ENCODE assay signal across 33 cellular contexts in the genomic region with DNA sequence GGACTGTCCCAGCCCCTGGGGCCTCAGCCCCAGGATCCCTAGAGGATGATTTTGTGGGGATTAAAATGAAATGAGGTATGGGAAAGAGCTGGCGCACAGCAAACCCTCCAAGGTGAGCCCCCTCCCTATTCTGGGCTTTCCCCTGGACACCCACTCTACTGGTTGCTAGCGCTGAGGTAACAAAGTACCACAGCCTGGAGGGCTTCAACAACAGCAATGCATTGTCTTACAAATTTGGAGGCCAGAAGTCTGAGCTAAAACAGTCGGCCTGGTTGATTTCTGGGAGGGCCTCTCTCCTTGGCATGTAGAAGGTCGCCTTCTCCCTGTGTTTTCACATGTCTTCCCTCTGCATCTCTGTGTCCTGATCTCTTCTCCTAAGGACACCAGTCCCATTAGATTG.
"Had no signal": no experiment of that assay in that cellular context is flagged by ENCODE, and none has a peak within 500 bp of the region (broad histone marks: within the 10 kb centered on the region; RNA-seq: fewer than 3 reads in every experiment).

No MANE protein-coding gene starts in this region.

- H3K27me3 Mint-ChIP-seq: activated CD4-positive, alpha-beta T cell treated with anti-CD3 and anti-CD28 coated beads, Interleukin-2, amount 10 ng/mL, durations not matched to agents 7 days and 5 days; activated naive CD4-positive, alpha-beta T cell treated with anti-CD3 and anti-CD28 coated beads, Interleukin-2, amount 10 ng/mL, durations not matched to agents 7 days and 5 days; activated naive CD8-positive, alpha-beta T cell treated with anti-CD3 and anti-CD28 coated beads, Interleukin-2, amount 10 ng/mL, durations not matched to agents 7 days and 5 days; brain had no signal

- H3K27ac Mint-ChIP-seq: activated CD4-positive, alpha-beta memory T cell treated with anti-CD3 and anti-CD28 coated beads, Interleukin-2, amount 10 ng/mL, durations not matched to agents 7 days and 5 days; activated CD4-positive, alpha-beta T cell treated with anti-CD3 and anti-CD28 coated beads, Interleukin-2, amount 10 ng/mL, durations not matched to agents 7 days and 5 days; activated naive CD4-positive, alpha-beta T cell treated with anti-CD3 and anti-CD28 coated beads, Interleukin-2, amount 10 ng/mL, durations not matched to agents 7 days and 5 days; activated naive CD8-positive, alpha-beta T cell treated with anti-CD3 and anti-CD28 coated beads, Interleukin-2, amount 10 ng/mL, durations not matched to agents 7 days and 5 days; activated T-cell treated with anti-CD3 and anti-CD28 coated beads, Interleukin-2, amount 50 U/mL, for 24 hours; activated T-cell treated with anti-CD3 and anti-CD28 coated beads, Interleukin-2, amount 50 U/mL, for 72 hours; T-helper 1 cell treated with Interleukin-12 subunit alpha and Interleukin-12 subunit beta and Interleukin-4 antibody, amounts not matched to agents 30 μg/mL and 1 μg/mL, for 36 hours had no signal

- DNase-seq: activated CD4-positive, alpha-beta memory T cell treated with anti-CD3 and anti-CD28 coated beads, Interleukin-2, amount 10 ng/mL, durations not matched to agents 7 days and 5 days; activated CD4-positive, alpha-beta T cell treated with anti-CD3 and anti-CD28 coated beads for 1 hour; activated CD4-positive, alpha-beta T cell treated with anti-CD3 and anti-CD28 coated beads for 4 hours; activated CD4-positive, alpha-beta T cell treated with anti-CD3 and anti-CD28 coated beads, Interleukin-2, amount 10 ng/mL, durations not matched to agents 7 days and 5 days; activated CD4-positive, alpha-beta T cell treated with anti-CD3 and anti-CD28 coated beads, Interleukin-2, amount 50 U/mL, for 4 hours; activated CD4-positive, CD25-positive, alpha-beta regulatory T cell; activated CD8-positive, alpha-beta memory T cell treated with anti-CD3 and anti-CD28 coated beads, Interleukin-2, amount 50 U/mL, for 48 hours; activated gamma-delta T cell; activated naive CD4-positive, alpha-beta T cell; activated naive CD4-positive, alpha-beta T cell treated with anti-CD3 and anti-CD28 coated beads, Interleukin-2, amount 10 ng/mL, durations not matched to agents 7 days and 5 days; activated naive CD8-positive, alpha-beta T cell treated with anti-CD3 and anti-CD28 coated beads, Interleukin-2, amount 10 ng/mL, durations not matched to agents 7 days and 5 days; activated T-cell treated with anti-CD3 and anti-CD28 coated beads for 4 hours; activated T-cell treated with anti-CD3 and anti-CD28 coated beads, Interleukin-2, amount 50 U/mL, for 24 hours; activated T-cell treated with anti-CD3 and anti-CD28 coated beads, Interleukin-2, amount 50 U/mL, for 72 hours; central memory CD4-positive, alpha-beta T cell; cerebellar nuclear complex; colonic mucosa; effector CD8-positive, alpha-beta T cell; esophagus squamous epithelium; foreskin melanocyte; heart right ventricle; T1000; WERI-Rb-1 had no signal

- H3K4me1 Mint-ChIP-seq: activated CD4-positive, alpha-beta memory T cell treated with anti-CD3 and anti-CD28 coated beads, Interleukin-2, amount 10 ng/mL, durations not matched to agents 7 days and 5 days; activated CD4-positive, alpha-beta T cell treated with anti-CD3 and anti-CD28 coated beads, Interleukin-2, amount 10 ng/mL, durations not matched to agents 7 days and 5 days; activated naive CD4-positive, alpha-beta T cell treated with anti-CD3 and anti-CD28 coated beads, Interleukin-2, amount 10 ng/mL, durations not matched to agents 7 days and 5 days; activated naive CD8-positive, alpha-beta T cell treated with anti-CD3 and anti-CD28 coated beads, Interleukin-2, amount 10 ng/mL, durations not matched to agents 7 days and 5 days had no signal

- ATAC-seq: activated naive CD4-positive, alpha-beta T cell treated with anti-CD3 and anti-CD28 coated beads, Interleukin-2, amount 50 U/mL, for 72 hours; activated T-cell treated with anti-CD3 and anti-CD28 coated beads, Interleukin-2, amount 50 U/mL, for 72 hours; gastroesophageal sphincter had no signal

- H3K36me3 ChIP-seq: ascending aorta, breast epithelium, cardiac muscle cell, colonic mucosa, esophagus squamous epithelium, gastroesophageal sphincter, heart right ventricle, WERI-Rb-1 had no signal

- H3K9me3 Mint-ChIP-seq: activated CD4-positive, alpha-beta memory T cell treated with anti-CD3 and anti-CD28 coated beads, Interleukin-2, amount 10 ng/mL, durations not matched to agents 7 days and 5 days; activated CD4-positive, alpha-beta T cell treated with anti-CD3 and anti-CD28 coated beads, Interleukin-2, amount 10 ng/mL, durations not matched to agents 7 days and 5 days; activated naive CD8-positive, alpha-beta T cell treated with anti-CD3 and anti-CD28 coated beads, Interleukin-2, amount 10 ng/mL, durations not matched to agents 7 days and 5 days; activated T-cell treated with anti-CD3 and anti-CD28 coated beads, Interleukin-2, amount 50 U/mL, for 24 hours; brain; T-helper 1 cell treated with Interleukin-12 subunit alpha and Interleukin-12 subunit beta and Interleukin-4 antibody, amounts not matched to agents 30 μg/mL and 1 μg/mL, for 36 hours had no signal

- FAIRE-seq: endometrium, endothelial cell of umbilical vein had no signal

- H3K27me3 ChIP-seq: ascending aorta, cardiac muscle cell, colonic mucosa, esophagus squamous epithelium, heart right ventricle had no signal

- H3K27ac ChIP-seq: ascending aorta, breast epithelium, cardiac muscle cell, colonic mucosa, epithelial cell of prostate, esophagus squamous epithelium, gastroesophageal sphincter, heart right ventricle, WERI-Rb-1 had no signal

- H3K4me3 Mint-ChIP-seq: activated CD4-positive, alpha-beta memory T cell treated with anti-CD3 and anti-CD28 coated beads, Interleukin-2, amount 10 ng/mL, durations not matched to agents 7 days and 5 days; activated CD4-positive, alpha-beta T cell treated with anti-CD3 and anti-CD28 coated beads, Interleukin-2, amount 10 ng/mL, durations not matched to agents 7 days and 5 days; activated naive CD4-positive, alpha-beta T cell treated with anti-CD3 and anti-CD28 coated beads, Interleukin-2, amount 10 ng/mL, durations not matched to agents 7 days and 5 days; activated naive CD8-positive, alpha-beta T cell treated with anti-CD3 and anti-CD28 coated beads, Interleukin-2, amount 10 ng/mL, durations not matched to agents 7 days and 5 days; activated T-cell treated with anti-CD3 and anti-CD28 coated beads, Interleukin-2, amount 50 U/mL, for 24 hours; activated T-cell treated with anti-CD3 and anti-CD28 coated beads, Interleukin-2, amount 50 U/mL, for 72 hours; brain; T-helper 1 cell treated with Interleukin-12 subunit alpha and Interleukin-12 subunit beta and Interleukin-4 antibody, amounts not matched to agents 30 μg/mL and 1 μg/mL, for 36 hours had no signal

- H3K9me3 ChIP-seq: ascending aorta, breast epithelium, colonic mucosa, esophagus squamous epithelium, gastroesophageal sphincter, heart right ventricle had no signal

- H3K4me1 ChIP-seq: ascending aorta, breast epithelium, colonic mucosa, esophagus squamous epithelium, gastroesophageal sphincter had no signal

- H3K4me3 ChIP-seq: ascending aorta, breast epithelium, cardiac muscle cell, colonic mucosa, esophagus squamous epithelium, gastroesophageal sphincter, heart right ventricle had no signal

- H3K36me3 Mint-ChIP-seq: activated naive CD4-positive, alpha-beta T cell treated with anti-CD3 and anti-CD28 coated beads, Interleukin-2, amount 10 ng/mL, durations not matched to agents 7 days and 5 days; activated naive CD8-positive, alpha-beta T cell treated with anti-CD3 and anti-CD28 coated beads, Interleukin-2, amount 10 ng/mL, durations not matched to agents 7 days and 5 days; brain had no signal
